Comparison of ENCODE assay signal across 23 cellular contexts in the genomic region with DNA sequence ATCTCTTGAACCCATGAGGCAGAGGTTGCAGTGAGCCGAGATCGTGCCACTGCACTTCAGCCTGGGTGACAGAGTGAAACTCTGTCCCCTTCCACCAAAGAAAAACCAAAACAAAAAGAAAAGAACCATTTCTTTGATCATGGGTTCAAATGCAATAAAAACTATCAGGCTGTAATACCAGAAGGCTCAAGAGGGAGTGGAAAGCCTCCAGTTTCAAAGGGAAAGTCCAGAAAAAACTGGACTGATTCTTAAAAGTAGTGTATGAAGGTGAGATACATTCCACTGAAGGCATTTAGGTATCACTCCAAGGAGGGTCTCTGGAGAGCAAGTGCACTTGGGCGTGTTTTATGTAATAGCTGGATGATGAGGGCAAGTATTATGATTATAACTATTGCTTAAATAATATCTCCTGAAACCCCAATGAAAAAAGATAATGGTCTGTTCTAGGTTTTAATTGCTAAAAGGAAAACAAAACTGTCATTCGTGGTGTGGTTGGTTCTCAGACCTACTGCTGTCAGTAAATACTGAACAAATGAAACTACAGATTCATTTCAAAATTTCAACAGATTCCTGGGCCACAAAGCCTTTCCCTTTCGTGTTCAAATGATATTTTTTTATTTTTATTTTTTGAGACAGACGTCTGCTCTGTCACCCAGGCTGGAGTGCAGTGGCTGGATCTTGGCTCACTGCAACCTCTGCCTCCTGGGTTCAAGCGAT. TPM values are rescaled to one million over a fixed set of nuclear protein-coding genes. Genes with fewer than 3 reads are reported as not detected.
DNase-seq lines count a peak whose midpoint lies in the region; ATAC-seq, FAIRE-seq and TF ChIP-seq lines count a peak whose summit lies in the region.
"Had no signal": no experiment of that assay in that cellular context is flagged by ENCODE, and none has a peak within 500 bp of the region (broad histone marks: within the 10 kb centered on the region; RNA-seq: fewer than 3 reads in every experiment).

No MANE protein-coding gene starts in this region.

- no peak overlapping the region for H3K9ac ChIP-seq in MM.1S (ENCODE audit: low read length)

- DNase-seq in activated T-cell treated with anti-CD3 and anti-CD28 coated beads, Interleukin-2, amount 50 U/mL, for 72 hours, result no peak
- no peak for DNase-seq in activated T-cell treated with anti-CD3 and anti-CD28 coated beads, Interleukin-2, amount 50 U/mL, for 1 hour
- no peak for DNase-seq in GM18507 (ENCODE audit: extremely low spot score, insufficient read length, low read depth)
- DNase-seq in MM.1S, result peak; percentile 16
- peak; percentile 2 for DNase-seq in posterior vena cava (ENCODE audit: low spot score)
- DNase-seq in D721Med (ENCODE audit: insufficient read length, low spot score), result no peak
- DNase-seq in NCI-H524 treated with DMSO at 0.1 percent for 48 hours (lab: John Stamatoyannopoulos, UW), result no peak
- DNase-seq: Calu3, DMS153, KBM-7, NCI-H1092, NCI-H1417 treated with DMSO at 0.1 percent for 48 hours, NCI-H187 treated with DMSO at 0.1 percent for 48 hours, NCI-H2171 treated with DMSO at 0.1 percent for 48 hours, NCI-H345, NCI-H510A treated with DMSO at 0.1 percent for 48 hours, NCI-H748 treated with DMSO at 0.1 percent for 48 hours, PC-3, SJCRH30 had no signal

- peak; percentile 29 for FAIRE-seq in GM18507 (lab: Jason Lieb, UNC)
- FAIRE-seq in D721Med (lab: Jason Lieb, UNC), result no peak
- FAIRE-seq: H54 had no signal

- no peak overlapping the region for H3K27ac ChIP-seq in MM.1S (ENCODE audit: low read length)
- H3K27ac ChIP-seq: SJCRH30 had no signal

- peaks cover 21% of the 10 kb centered on the region for H3K27me3 Mint-ChIP-seq in activated T-cell treated with anti-CD3 and anti-CD28 coated beads, Interleukin-2, amount 50 U/mL, for 72 hours (ENCODE audit: low read depth)

- peak; percentile 38 to 45 for ATAC-seq in activated T-cell treated with anti-CD3 and anti-CD28 coated beads, Interleukin-2, amount 50 U/mL, for 72 hours (replicated peaks in 1 of 2)
- ATAC-seq in GM18861 (IDR thresholded peaks at IDR 0.05; ENCODE audit: unreplicated experiment), result no peak
- ATAC-seq: PC-3, Right ventricle myocardium inferior, SK-N-SH treated with all-trans-retinoic acid at 6 μM for 48 hours had no signal

- no peak overlapping the region for H2AFZ ChIP-seq in MM.1S (ENCODE audit: low read length)

- H3F3A ChIP-seq in MM.1S (ENCODE audit: insufficient read depth, low read length), result peaks cover 5% of the 10 kb centered on the region; the same call in 1 of the 2 replicates

- peaks cover 0 to 1% of the 10 kb centered on the region in 2 donors for H3K9me3 Mint-ChIP-seq in activated T-cell treated with anti-CD3 and anti-CD28 coated beads, Interleukin-2, amount 50 U/mL, for 72 hours

- H4K20me1 ChIP-seq in MM.1S (ENCODE audit: insufficient read depth, low read length), result no peaks in the 10 kb centered on the region

- no peak overlapping the region for H3K4me3 ChIP-seq in MM.1S (ENCODE audit: low read length)
- H3K4me3 ChIP-seq: SJCRH30 had no signal

- H3K4me1 Mint-ChIP-seq in activated T-cell treated with anti-CD3 and anti-CD28 coated beads, Interleukin-2, amount 50 U/mL, for 72 hours (ENCODE audit: low read depth), result peaks cover 22% of the 10 kb centered on the region

- H3K9me3 ChIP-seq in MM.1S (replicated peaks; ENCODE audit: insufficient read depth, low read length), result no peaks in the 10 kb centered on the region

- H3K4me3 Mint-ChIP-seq in activated T-cell treated with anti-CD3 and anti-CD28 coated beads, Interleukin-2, amount 50 U/mL, for 72 hours, result peak overlapping the region in 1 of 2 donors; percentile 5

- H3K79me2 ChIP-seq in MM.1S (ENCODE audit: low read length), result no peaks in the 10 kb centered on the region

- intact Hi-C loops in posterior vena cava (cut with DNase I), result no loop called here

- H3K27me3 ChIP-seq in MM.1S (replicated peaks; ENCODE audit: insufficient read depth, low read length), result peaks cover 13% of the 10 kb centered on the region
- H3K27me3 ChIP-seq: SJCRH30 had no signal

- no peak overlapping the region for H3K27ac Mint-ChIP-seq in activated T-cell treated with anti-CD3 and anti-CD28 coated beads, Interleukin-2, amount 50 U/mL, for 72 hours

- H3K9me2 ChIP-seq in MM.1S (replicated peaks; ENCODE audit: insufficient read depth, low read length), result no peaks in the 10 kb centered on the region

- peaks cover 3% of the 10 kb centered on the region; the same call in 1 of the 2 replicates for H3K4me1 ChIP-seq in MM.1S (ENCODE audit: low read length)

- peaks cover 0 to 3% of the 10 kb centered on the region in 2 donors for H3K36me3 Mint-ChIP-seq in activated T-cell treated with anti-CD3 and anti-CD28 coated beads, Interleukin-2, amount 50 U/mL, for 72 hours (ENCODE audit: insufficient read depth in 2 of 2)

- no peak for TF ChIP-seq CTCF in MM.1S (IDR thresholded peaks at IDR 0.05; ENCODE audit: low read length)
- TF ChIP-seq CTCF in D721Med (IDR thresholded peaks at IDR 0.05; ENCODE audit: insufficient read depth, missing control alignments), result no peak

- no peak overlapping the region for H3K4me2 ChIP-seq in MM.1S (ENCODE audit: low read depth, low read length)

- no peaks in the 10 kb centered on the region for H3K36me3 ChIP-seq in MM.1S (replicated peaks; ENCODE audit: insufficient read depth, low read length)
- H3K36me3 ChIP-seq: SJCRH30 had no signal

RNA-seq across cellular contexts. Expression of gene CAMTA1, which starts 6.0 kb away (rescaled TPM):
- total RNA-seq in activated T-cell treated with anti-CD3 and anti-CD28 coated beads, Interleukin-2, amount 50 U/mL, for 72 hours, result 10 to 100 TPM; 47.8 to 63.3 TPM
- total RNA-seq in posterior vena cava, result 10 to 100 TPM; 65.1 to 76.4 TPM

Comparison
In these comparisons a context has a peak if more than half of its experiments do, and no peak if none do; other contexts are left out.
1. DNase-seq: peak in MM.1S (single experiment) and posterior vena cava (single experiment); none in activated T-cell treated with anti-CD3 and anti-CD28 coated beads, Interleukin-2, amount 50 U/mL, for 72 hours (0 of 2), activated T-cell treated with anti-CD3 and anti-CD28 coated beads, Interleukin-2, amount 50 U/mL, for 1 hour (single experiment), GM18507 (single experiment), D721Med (single experiment) and NCI-H524 treated with DMSO at 0.1 percent for 48 hours (single experiment).